ENCODE assay signal across 8 cellular contexts in genomic region chr13:27406178-27406939, GRCh38. TPM values are rescaled to one million over a fixed set of nuclear protein-coding genes. Genes with fewer than 3 reads are reported as not detected.
DNase-seq lines count a peak whose midpoint lies in the region; ATAC-seq and TF ChIP-seq lines count a peak whose summit lies in the region.

No MANE protein-coding gene starts in this region.

- H2AFZ ChIP-seq in osteoblast (ENCODE audit: low read length), result no peak overlapping the region

- POLR2A ChIA-PET in T-cell (lab: Charles Lee), result no interaction called here

- H3K27me3 Mint-ChIP-seq in T-cell, result peaks cover 7 to 21% of the 10 kb centered on the region in 2 donors

- no peak overlapping the region for H3K4me3 ChIP-seq in epithelial cell of esophagus (ENCODE audit: low read length)
- no peak overlapping the region for H3K4me3 ChIP-seq in osteoblast (ENCODE audit: insufficient read depth, low read length)

- DNase-seq in activated gamma-delta T cell treated with Interleukin-2 at 50 U/mL for 16 hours (peak; percentile 33), activated gamma-delta T cell (lab: John Stamatoyannopoulos, UW) (no peak), LoVo (ENCODE audit: low spot score) (peak; percentile 56), T-cell (peak in 16 of 34 experiments; percentile 9 to 31 (median 18)), epithelial cell of esophagus (ENCODE audit: low read depth) (peak; percentile 53), osteoblast (ENCODE audit: insufficient read length, low spot score, missing footprints) (no peak)

- H3K36me3 ChIP-seq in osteoblast (ENCODE audit: insufficient read depth, low read length), result no peaks in the 10 kb centered on the region

- H3K9me3 Mint-ChIP-seq in T-cell, result no peaks in the 10 kb centered on the region

- H3K79me2 ChIP-seq in osteoblast (ENCODE audit: insufficient read depth, low read length), result no peaks in the 10 kb centered on the region

- no peaks in the 10 kb centered on the region for H4K20me1 ChIP-seq in osteoblast (ENCODE audit: insufficient read depth, low read length)

- ATAC-seq in T-cell (replicated peaks in 1 of 4) (peak; percentile 55 to 87 (median 76)), GM18858 (IDR thresholded peaks at IDR 0.05; ENCODE audit: unreplicated experiment) (no peak), GM19452 (IDR thresholded peaks at IDR 0.05; ENCODE audit: unreplicated experiment) (no peak)

- CTCF ChIA-PET in T-cell (lab: Charles Lee), result interaction anchor here (0.6 to 0.8 kb wide), 2 partner anchors 20 to 27 kb away, joined by 3 read pairs; no protein-coding TSS in a partner anchor

- peaks cover 0 to 4% (median 4%) of the 10 kb centered on the region in 3 donors for H3K4me1 Mint-ChIP-seq in T-cell

- TF ChIP-seq CTCF in epithelial cell of esophagus (IDR thresholded peaks at IDR 0.05; ENCODE audit: insufficient read depth, low read depth, low read length, missing control alignments) (peak; percentile 64), osteoblast (IDR thresholded peaks at IDR 0.05; ENCODE audit: extremely low read depth, low read depth, low read length) (peak; percentile 60)

- H3K4me1 ChIP-seq in osteoblast (ENCODE audit: insufficient read depth, low read length), result peaks cover 16% of the 10 kb centered on the region

- no peak overlapping the region for H3K4me3 Mint-ChIP-seq in T-cell

- no peak overlapping the region for H3K4me2 ChIP-seq in osteoblast (ENCODE audit: insufficient read depth, low read length)

- peaks cover 19% of the 10 kb centered on the region for H3K27me3 ChIP-seq in osteoblast (ENCODE audit: insufficient read depth, low read length)

- no peak overlapping the region for H3K27ac Mint-ChIP-seq in T-cell

- H3K36me3 Mint-ChIP-seq in T-cell, result no peaks in the 10 kb centered on the region

- H3K9me3 ChIP-seq in osteoblast (ENCODE audit: low read depth, low read length), result no peaks in the 10 kb centered on the region

- H3K27ac ChIP-seq in osteoblast (ENCODE audit: low read depth, low read length), result no peak overlapping the region

RNA-seq across cellular contexts. Expression of gene GTF3A, which starts 18.1 kb away (rescaled TPM):
- total RNA-seq in T-cell, result 100 to 1,000 TPM; 144 to 266 (median 229) TPM
- 111 and 115 TPM in 2 replicates for total RNA-seq in osteoblast

RNA-seq across cellular contexts. Expression of gene MTIF3, which starts 44.0 kb away (rescaled TPM):
- total RNA-seq in T-cell (10 to 100 TPM; 45.4 to 74.1 (median 61.4) TPM), osteoblast (63.6 and 65.5 TPM in 2 replicates)

Comparison
In these comparisons a context has a peak if more than half of its experiments do, and no peak if none do; other contexts are left out.
1. DNase-seq: peak in activated gamma-delta T cell treated with Interleukin-2 at 50 U/mL for 16 hours (single experiment), LoVo (single experiment) and epithelial cell of esophagus (single experiment); none in activated gamma-delta T cell (single experiment) and osteoblast (single experiment).
2. ATAC-seq: peak in T-cell (4 of 4); none in GM18858 (single experiment) and GM19452 (single experiment).